24 cellular contexts compared by ENCODE assay signal in the genomic region with DNA sequence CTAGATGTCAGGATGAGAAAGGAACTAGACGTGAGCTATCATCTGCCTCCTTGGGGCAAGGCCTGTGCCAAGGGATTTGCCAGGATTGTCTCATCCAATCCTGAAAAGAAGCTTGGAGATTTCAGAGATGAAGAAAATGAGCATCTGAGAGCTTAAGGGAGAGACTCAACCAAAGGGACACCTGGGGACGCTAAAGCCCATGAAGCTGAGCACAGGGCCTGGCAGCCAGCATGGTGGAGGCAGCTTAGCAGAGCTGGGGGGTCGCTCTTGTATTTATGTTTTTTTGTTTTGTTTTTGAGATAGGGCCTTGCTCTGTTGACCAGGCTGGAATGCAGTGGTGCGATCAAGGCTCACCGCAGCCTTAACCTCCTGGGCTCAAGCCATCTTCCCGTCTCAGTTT. TPM values are rescaled to one million over a fixed set of nuclear protein-coding genes. Genes with fewer than 3 reads are reported as not detected.
DNase-seq lines count a peak whose midpoint lies in the region; ATAC-seq, FAIRE-seq and TF ChIP-seq lines count a peak whose summit lies in the region.
"Had no signal": no experiment of that assay in that cellular context is flagged by ENCODE, and none has a peak within 500 bp of the region (broad histone marks: within the 10 kb centered on the region; RNA-seq: fewer than 3 reads in every experiment).

No MANE protein-coding gene starts in this region.

- H3K4me3 Mint-ChIP-seq in H9 (no peak overlapping the region; a peak in 1 of 5 replicates), mesothelial cell of epicardium (peak overlapping the region; percentile 6)
- H3K4me3 Mint-ChIP-seq in activated T-cell treated with anti-CD3 and anti-CD28 coated beads, Interleukin-2, amount 50 U/mL, for 72 hours, result no peak overlapping the region
- H3K4me3 Mint-ChIP-seq: CD8-positive, alpha-beta T cell had no signal

- TF ChIP-seq CTCF in A549 (IDR thresholded peaks at IDR 0.05) (no peak), H9 (conservative IDR thresholded peaks at IDR 0.05) (no peak), K562 (IDR thresholded peaks at IDR 0.05 in 2 of 3, conservative IDR thresholded peaks at IDR 0.05 in 1 of 3; ENCODE audit: insufficient read depth in 2 of 3, low read depth in 1 of 3, low read length in 3 of 3) (no peak), mesothelial cell of epicardium (IDR thresholded peaks at IDR 0.05; ENCODE audit: unreplicated experiment) (no peak)

- no peak overlapping the region for H2BK15ac ChIP-seq in H9 (ENCODE audit: low read depth, low read length)

- H3K14ac ChIP-seq in H9 (ENCODE audit: insufficient read depth, low read length), result no peak overlapping the region

- peaks cover 9% of the 10 kb centered on the region; the same call in 2 of the 3 replicates for H3K36me3 ChIP-seq in K562 (ENCODE audit: control insufficient read depth, insufficient read depth, low read length)

- H3K9me1 ChIP-seq in K562 (ENCODE audit: control insufficient read depth, insufficient read depth, low read length), result no peaks in the 10 kb centered on the region

- H3K27ac Mint-ChIP-seq in H9 (peak overlapping the region; percentile 14 to 87 (median 33); a peak in 4 of 7 replicates), mesothelial cell of epicardium (peak overlapping the region; percentile 94)
- no peak overlapping the region for H3K27ac Mint-ChIP-seq in activated T-cell treated with anti-CD3 and anti-CD28 coated beads, Interleukin-2, amount 50 U/mL, for 72 hours
- H3K27ac Mint-ChIP-seq: CD8-positive, alpha-beta T cell had no signal

- no TSS peak for BruUV-seq in K562 (replicated peaks; lab: Mats Ljungman, UMichigan)

- no peaks in the 10 kb centered on the region for H3K79me2 ChIP-seq in H9 (ENCODE audit: insufficient read depth, low read length)
- H3K79me2 ChIP-seq in K562 (ENCODE audit: control insufficient read depth, insufficient read depth, low read length), result no peaks in the 10 kb centered on the region

- no peak for TF ChIP-seq RAD21 in A549 (conservative IDR thresholded peaks at IDR 0.05 in 1 of 2, IDR thresholded peaks at IDR 0.05 in 1 of 2)
- no peak for TF ChIP-seq RAD21 in K562 (CRISPR knock-in tag; conservative IDR thresholded peaks at IDR 0.05 in 1 of 2, IDR thresholded peaks at IDR 0.05 in 1 of 2)

- POLR2A ChIA-PET in A549 (lab: Yijun Ruan, JAX) (interaction anchor here (0.5 to 3.5 kb wide), 3 partner anchors 10 to 24 kb away, joined by 5 to 17 read pairs (median 5); partner anchors contain the start of genes GLIS2 and TFAP4), K562 (lab: Yijun Ruan, JAX) (interaction anchor here (0.6 to 1.2 kb wide), 3 partner anchors 13 to 318 kb away, joined by 3 to 6 read pairs (median 4); no protein-coding TSS in a partner anchor)

- H2BK12ac ChIP-seq in H9 (ENCODE audit: insufficient read length, low read depth, low read length), result no peak overlapping the region

- no peak overlapping the region for H4K91ac ChIP-seq in H9 (ENCODE audit: insufficient read length, low read depth, low read length)

- H3K9me3 Mint-ChIP-seq in H9, result no peaks in the 10 kb centered on the region
- no peaks in the 10 kb centered on the region for H3K9me3 Mint-ChIP-seq in mesothelial cell of epicardium
- no peaks in the 10 kb centered on the region for H3K9me3 Mint-ChIP-seq in activated T-cell treated with anti-CD3 and anti-CD28 coated beads, Interleukin-2, amount 50 U/mL, for 72 hours
- H3K9me3 Mint-ChIP-seq: CD8-positive, alpha-beta T cell had no signal

- H3K4ac ChIP-seq in H9 (ENCODE audit: low read depth, low read length), result no peak overlapping the region; the same call in 1 of the 2 replicates

- H3K4me2 ChIP-seq in A549, result no peak overlapping the region; the same call in 2 of the 3 replicates
- no peak overlapping the region for H3K4me2 ChIP-seq in H9 (ENCODE audit: insufficient read depth, insufficient read length, low read length)
- no peak overlapping the region for H3K4me2 ChIP-seq in K562 (ENCODE audit: insufficient read depth, low read length)
- H3K4me2 ChIP-seq: PC-9 had no signal

- no peak overlapping the region for H2BK5ac ChIP-seq in H9 (ENCODE audit: insufficient read length, low read length)

- H2AFZ ChIP-seq in H9 (ENCODE audit: low read length) (no peak overlapping the region), K562 (ENCODE audit: low read depth, low read length) (no peak overlapping the region)
- H2AFZ ChIP-seq: PC-9 had no signal

- H4K8ac ChIP-seq in H9 (replicated peaks; ENCODE audit: insufficient read length, low read depth, low read length), result no peak overlapping the region

- no peaks in the 10 kb centered on the region for H4K20me1 ChIP-seq in H9 (ENCODE audit: control insufficient read depth, insufficient read depth, insufficient read length)
- 0 out of 2 replicates have a peak, but pooled peaks cover 4% of the 10 kb centered on the region for H4K20me1 ChIP-seq in K562 (replicated peaks; ENCODE audit: control insufficient read depth, insufficient read depth, low read length)

- WGBS in A549 (ENCODE audit: missing lambda C conversion rate), result 90% methylated on average over 6 of the region's 6 CpGs
- WGBS in H9 (ENCODE audit: extremely low coverage, insufficient read length, low lambda C conversion rate), result no CpG with 5 or more reads among the region's 6 CpGs
- WGBS in K562 (ENCODE audit: insufficient coverage, low coverage, missing lambda C conversion rate), result 69% methylated on average over 6 of the region's 6 CpGs

- no peak for FAIRE-seq in A549 (lab: Jason Lieb, UNC)
- no peak for FAIRE-seq in K562 (lab: Jason Lieb, UNC)
- FAIRE-seq: GM12892 had no signal

- no peaks in the 10 kb centered on the region for H3K23me2 ChIP-seq in H9 (ENCODE audit: insufficient read length, low read depth, low read length, poor library complexity, severe bottlenecking)

- no peaks in the 10 kb centered on the region for H3K27me3 ChIP-seq in H9 (ENCODE audit: insufficient read depth, low read length)
- H3K27me3 ChIP-seq in K562 (ENCODE audit: control insufficient read depth in 2 of 2, insufficient read depth in 2 of 2, low read length in 2 of 2), result no peaks in the 10 kb centered on the region
- H3K27me3 ChIP-seq: BE2C had no signal

- H3K9ac ChIP-seq in H9 (ENCODE audit: extremely low read depth, insufficient read length, low read length) (no peak overlapping the region), K562 (ENCODE audit: insufficient read depth in 1 of 2, low read depth in 2 of 2, low read length in 2 of 2) (no peak overlapping the region)

- DNase-seq in A549 (ENCODE audit: low read depth in 1 of 2, low spot score in 1 of 2) (no peak), H9 (no peak), K562 (ENCODE audit: extremely low read depth in 1 of 4, low spot score in 3 of 4) (no peak), mesothelial cell of epicardium (ENCODE audit: low spot score in 2 of 2, unreplicated experiment in 2 of 2) (no peak), left lobe of liver (ENCODE audit: low spot score) (no peak), NCI-H2196 (lab: John Stamatoyannopoulos, UW; ENCODE audit: unreplicated experiment) (no peak)
- no peak for DNase-seq in activated T-cell treated with anti-CD3 and anti-CD28 coated beads, Interleukin-2, amount 50 U/mL, for 72 hours
- DNase-seq: BE2C; CD8-positive, alpha-beta T cell; DMS 273 treated with DMSO at 0.1 percent for 48 hours; GF-D8; KBM-7; MV-4-11; NCI-H1417 treated with DMSO at 0.1 percent for 48 hours; NCI-H1930; NCI-H446 treated with DMSO at 0.1 percent for 48 hours; NCI-H748 treated with DMSO at 0.1 percent for 48 hours; PC-9 had no signal

- intact Hi-C loops in K562 (cut with micrococcal nuclease), result no loop called here

- H3K36me3 Mint-ChIP-seq in H9 (ENCODE audit: insufficient read depth in 1 of 3, low read depth in 3 of 3) (peaks cover 0 to 11% (median 11%) of the 10 kb centered on the region in 3 experiments; a peak in 6 of 7 replicates), mesothelial cell of epicardium (peaks cover 5% of the 10 kb centered on the region)
- H3K36me3 Mint-ChIP-seq in activated T-cell treated with anti-CD3 and anti-CD28 coated beads, Interleukin-2, amount 50 U/mL, for 72 hours (ENCODE audit: insufficient read depth in 2 of 2), result peaks cover 0 to 3% of the 10 kb centered on the region in 2 donors

- no peak for ATAC-seq in A549
- no peak for ATAC-seq in K562
- no peak for ATAC-seq in GM21723 (IDR thresholded peaks at IDR 0.05; ENCODE audit: unreplicated experiment)
- ATAC-seq in left lobe of liver, result no peak
- no peak for ATAC-seq in activated T-cell treated with anti-CD3 and anti-CD28 coated beads, Interleukin-2, amount 50 U/mL, for 72 hours (replicated peaks in 1 of 2)
- ATAC-seq: CD8-positive, alpha-beta T cell; HCT116; Right ventricle myocardium inferior had no signal

- H2AK5ac ChIP-seq in H9 (ENCODE audit: insufficient read length, low read length), result no peak overlapping the region

- peaks cover 27 to 36% of the 10 kb centered on the region in 2 experiments for H3K4me1 Mint-ChIP-seq in H9
- peaks cover 45% of the 10 kb centered on the region for H3K4me1 Mint-ChIP-seq in mesothelial cell of epicardium
- H3K4me1 Mint-ChIP-seq in activated T-cell treated with anti-CD3 and anti-CD28 coated beads, Interleukin-2, amount 50 U/mL, for 72 hours (ENCODE audit: low read depth), result peaks cover 7% of the 10 kb centered on the region

- no peak overlapping the region for H2BK120ac ChIP-seq in H9 (ENCODE audit: low read depth, low read length, poor library complexity, severe bottlenecking)

- TF ChIP-seq EP300 in A549 (IDR thresholded peaks at IDR 0.05), result no peak
- TF ChIP-seq EP300 in K562 (IDR thresholded peaks at IDR 0.05; ENCODE audit: low read length), result no peak

- H3K4me3 ChIP-seq in A549 (no peak overlapping the region), K562 (no peak overlapping the region)
- H3K4me3 ChIP-seq: PC-9 had no signal

- H3K4me1 ChIP-seq in A549 (peaks cover 67% of the 10 kb centered on the region), H9 (ENCODE audit: insufficient read depth, low read length) (peaks cover 6% of the 10 kb centered on the region; the same call in 1 of the 2 replicates), K562 (replicated peaks in 1 of 2; ENCODE audit: control insufficient read depth in 2 of 2, insufficient read depth in 2 of 2, low read length in 2 of 2) (peaks cover 8 to 29% of the 10 kb centered on the region in 2 experiments; a peak in 4 of 5 replicates)

- no peak overlapping the region for H4K5ac ChIP-seq in H9 (ENCODE audit: insufficient read length, low read depth, low read length)

- H3K9me3 ChIP-seq in A549 (no peaks in the 10 kb centered on the region), H9 (ENCODE audit: control insufficient read depth, low read depth, low read length) (no peaks in the 10 kb centered on the region), K562 (replicated peaks; ENCODE audit: control insufficient read depth, insufficient read depth, low read depth, low read length) (no peaks in the 10 kb centered on the region)
- H3K9me3 ChIP-seq: BE2C had no signal

- TF ChIP-seq POLR2A in A549 (IDR thresholded peaks at IDR 0.05; ENCODE audit: low read length) (no peak), K562 (conservative IDR thresholded peaks at IDR 0.05) (no peak)

- no peak overlapping the region for H3K18ac ChIP-seq in H9 (ENCODE audit: insufficient read length, low read depth, low read length)

- H3K79me1 ChIP-seq in H9 (ENCODE audit: insufficient read depth, low read depth, low read length, poor library complexity, severe bottlenecking), result no peaks in the 10 kb centered on the region

- peak overlapping the region; percentile 94 to 99; a peak in 5 of 6 replicates for H3K27ac ChIP-seq in A549
- no peak overlapping the region for H3K27ac ChIP-seq in H9 (ENCODE audit: insufficient read length, low read depth, low read length)
- no peak overlapping the region for H3K27ac ChIP-seq in K562 (ENCODE audit: extremely low read depth, low read depth, low read length)
- H3K27ac ChIP-seq: 22Rv1, PC-9 had no signal

- in situ Hi-C loops in K562 (cut with MboI), result no loop called here

- no peak overlapping the region for H3T11ph ChIP-seq in H9 (ENCODE audit: low read length)

- H3K23ac ChIP-seq in H9 (ENCODE audit: insufficient read length, low read depth, low read length), result no peak overlapping the region

- CTCF ChIA-PET in A549 (lab: Yijun Ruan, JAX), result interaction anchor here (1.1 to 13.8 kb wide), 13 partner anchors 7 to 105 kb away, joined by 3 to 213 read pairs (median 5); no protein-coding TSS in a partner anchor
- CTCF ChIA-PET in K562 (lab: Yijun Ruan, JAX; ENCODE audit: low intra/inter-chr PET ratio), result no interaction called here

- H2BK20ac ChIP-seq in H9 (ENCODE audit: low read depth, low read length, poor library complexity, severe bottlenecking), result no peak overlapping the region

- no peak overlapping the region for H3K56ac ChIP-seq in H9 (ENCODE audit: insufficient read length, low read depth, low read length)

- H3K27me3 Mint-ChIP-seq in H9 (ENCODE audit: low read depth) (peaks cover 1% of the 10 kb centered on the region; the same call in 1 of the 2 replicates), mesothelial cell of epicardium (ENCODE audit: low read depth) (no peaks in the 10 kb centered on the region)
- H3K27me3 Mint-ChIP-seq in activated T-cell treated with anti-CD3 and anti-CD28 coated beads, Interleukin-2, amount 50 U/mL, for 72 hours (ENCODE audit: low read depth), result peaks cover 12% of the 10 kb centered on the region

RNA-seq across cellular contexts. Expression of gene GLIS2, which starts 18.4 kb away (rescaled TPM):
- 5.5 and 6.8 TPM in 2 replicates for polyA plus RNA-seq in A549 (2011; rRNA removed)
- polyA plus RNA-seq in A549 (2012; cell fraction: cytosol; rRNA removed), result 20.8 and 29.4 TPM in 2 replicates
- polyA plus RNA-seq in A549 (2012; cell fraction: nucleus; rRNA removed), result 37.1 and 54.5 TPM in 2 replicates
- 15.8 to 19.5 TPM (median 16.3 TPM) in 3 replicates for polyA plus RNA-seq in A549 (2017; fragmentation: RNase III; extraction: RNeasy Plus Mini Kit Qiagen cat#74134 plus additional on column Dnase treatment)
- polyA minus RNA-seq in A549 (2011; rRNA and poly(A)+ RNA removed), result 3.3 and 6.4 TPM in 2 replicates
- total RNA-seq in H9 (2021), result 14.3 and 14.9 TPM in 2 replicates
- 2.1 and 6.1 TPM in 2 replicates for total RNA-seq in K562 (2011; cell fraction: chromatin; rRNA removed; ENCODE audit: low replicate concordance)
- total RNA-seq in K562 (2011; cell fraction: nucleolus; rRNA removed), result 3.8 and 4.2 TPM in 2 replicates
- total RNA-seq in K562 (2011; cell fraction: nucleoplasm; rRNA removed), result 2.9 and 3.6 TPM in 2 replicates
- total RNA-seq in K562 (2014; rRNA removed), result 0.91 and 1.4 TPM in 2 replicates
- total RNA-seq in K562 (2014; rRNA removed; fragmentation: Illumina TruSeq; extraction: Trizol), result 0.10 and 0.11 TPM in 2 replicates
- 0.33 and 0.68 TPM in 2 replicates for total RNA-seq in K562 (2015; rRNA removed; fragmentation: Illumina TruSeq; extraction: Trizol)
- 7.6 and 9.0 TPM in 2 replicates for total RNA-seq in K562 (2021)
- polyA plus RNA-seq in K562 (2011; rRNA removed), result 0.57 and 1.0 TPM in 2 replicates
- polyA plus RNA-seq in K562 (2011; cell fraction: cytosol; rRNA removed), result 1.0 and 2.2 TPM in 2 replicates
- 2.8 and 4.9 TPM in 2 replicates for polyA plus RNA-seq in K562 (2011; cell fraction: nucleus; rRNA removed)
- polyA plus RNA-seq in K562 (2012), result 6.8 and 7.9 TPM in 2 replicates
- polyA plus RNA-seq in K562 (2014; fragmentation: Illumina TruSeq; extraction: Trizol), result 2.2 and 5.8 TPM in 2 replicates
- polyA plus RNA-seq in K562 (2014; fragmentation: Nextera tagmentation; extraction: Ambion mirVana), result under 1 TPM; 0.10 to 0.25 TPM
- 2.3 and 2.9 TPM in 2 replicates for polyA plus RNA-seq in K562 (2014; rRNA removed)
- polyA minus RNA-seq in K562 (2011; rRNA and poly(A)+ RNA removed), result 0.27 and 0.32 TPM in 2 replicates
- polyA minus RNA-seq in K562 (2011; cell fraction: cytosol; rRNA and poly(A)+ RNA removed), result 3.3 and 4.6 TPM in 2 replicates
- 1.00 and 1.1 TPM in 2 replicates for polyA minus RNA-seq in K562 (2011; cell fraction: nucleus; rRNA and poly(A)+ RNA removed)
- 78.2 to 80.3 TPM (median 79.6 TPM) in 3 replicates for total RNA-seq in mesothelial cell of epicardium
- 1.6 TPM for total RNA-seq in left lobe of liver
- total RNA-seq in activated T-cell treated with anti-CD3 and anti-CD28 coated beads, Interleukin-2, amount 50 U/mL, for 72 hours, result 1 to 10 TPM; 1.3 to 1.7 TPM
- total RNA-seq: CD8-positive, alpha-beta T cell had no signal

RNA-seq across cellular contexts. Expression of gene TFAP4, which starts 24.7 kb away (rescaled TPM):
- polyA plus RNA-seq in A549 (2011; rRNA removed) (7.0 and 7.2 TPM in 2 replicates), A549 (2017; fragmentation: RNase III; extraction: RNeasy Plus Mini Kit Qiagen cat#74134 plus additional on column Dnase treatment) (13.6 to 15.7 TPM (median 14.7 TPM) in 3 replicates), K562 (2011; rRNA removed) (8.5 and 15.3 TPM in 2 replicates), K562 (2014; fragmentation: Illumina TruSeq; extraction: Trizol) (10.6 and 13.6 TPM in 2 replicates), K562 (2014; fragmentation: Nextera tagmentation; extraction: Ambion mirVana) (under 1 TPM; 0.10 to 0.11 TPM), K562 (2014; rRNA removed) (19.8 and 22.6 TPM in 2 replicates)
- polyA plus RNA-seq in A549 (2012; cell fraction: cytosol; rRNA removed), result 19.1 and 22.2 TPM in 2 replicates
- polyA plus RNA-seq in A549 (2012; cell fraction: nucleus; rRNA removed), result 25.1 and 33.1 TPM in 2 replicates
- polyA minus RNA-seq in A549 (2011; rRNA and poly(A)+ RNA removed), result 30.3 and 41.0 TPM in 2 replicates
- total RNA-seq in H9 (2021) (50.5 and 51.9 TPM in 2 replicates), K562 (2014; rRNA removed) (27.7 and 28.8 TPM in 2 replicates), K562 (2014; rRNA removed; fragmentation: Illumina TruSeq; extraction: Trizol) (5.6 and 7.7 TPM in 2 replicates), K562 (2015; rRNA removed; fragmentation: Illumina TruSeq; extraction: Trizol) (16.2 and 16.9 TPM in 2 replicates), K562 (2021) (31.2 and 32.8 TPM in 2 replicates), mesothelial cell of epicardium (28.8 to 33.7 TPM (median 29.5 TPM) in 3 replicates), left lobe of liver (5.0 TPM)
- total RNA-seq in K562 (2011; cell fraction: chromatin; rRNA removed; ENCODE audit: low replicate concordance), result 12.1 and 23.1 TPM in 2 replicates
- 12.4 and 13.3 TPM in 2 replicates for total RNA-seq in K562 (2011; cell fraction: nucleolus; rRNA removed)
- total RNA-seq in K562 (2011; cell fraction: nucleoplasm; rRNA removed), result 11.0 and 16.1 TPM in 2 replicates
- polyA plus RNA-seq in K562 (2011; cell fraction: cytosol; rRNA removed), result 8.1 and 15.3 TPM in 2 replicates
- polyA plus RNA-seq in K562 (2011; cell fraction: nucleus; rRNA removed), result 12.2 and 17.2 TPM in 2 replicates
- polyA plus RNA-seq in K562 (2012), result 15.9 and 19.7 TPM in 2 replicates
- polyA minus RNA-seq in K562 (2011; rRNA and poly(A)+ RNA removed), result 14.2 and 15.3 TPM in 2 replicates
- polyA minus RNA-seq in K562 (2011; cell fraction: cytosol; rRNA and poly(A)+ RNA removed), result 15.2 and 18.3 TPM in 2 replicates
- polyA minus RNA-seq in K562 (2011; cell fraction: nucleus; rRNA and poly(A)+ RNA removed), result 5.0 and 8.7 TPM in 2 replicates
- 10 to 100 TPM; 17.8 to 27.2 TPM for total RNA-seq in activated T-cell treated with anti-CD3 and anti-CD28 coated beads, Interleukin-2, amount 50 U/mL, for 72 hours

RNA-seq across cellular contexts. Expression of gene PAM16, which starts 53.6 kb away (rescaled TPM):
- polyA plus RNA-seq in A549 (2011; rRNA removed), result 42.5 and 55.1 TPM in 2 replicates
- polyA plus RNA-seq in A549 (2012; cell fraction: cytosol; rRNA removed), result 169 and 194 TPM in 2 replicates
- polyA plus RNA-seq in A549 (2012; cell fraction: nucleus; rRNA removed), result 144 and 160 TPM in 2 replicates
- polyA plus RNA-seq in A549 (2017; fragmentation: RNase III; extraction: RNeasy Plus Mini Kit Qiagen cat#74134 plus additional on column Dnase treatment), result 58.7 to 64.3 TPM (median 59.1 TPM) in 3 replicates
- polyA minus RNA-seq in A549 (2011; rRNA and poly(A)+ RNA removed), result 9.2 and 9.3 TPM in 2 replicates
- 80.4 and 81.8 TPM in 2 replicates for total RNA-seq in H9 (2021)
- total RNA-seq in K562 (2011; cell fraction: chromatin; rRNA removed; ENCODE audit: low replicate concordance), result 70.0 and 135 TPM in 2 replicates
- 74.5 and 92.1 TPM in 2 replicates for total RNA-seq in K562 (2011; cell fraction: nucleolus; rRNA removed)
- total RNA-seq in K562 (2011; cell fraction: nucleoplasm; rRNA removed), result 76.8 and 107 TPM in 2 replicates
- 173 and 213 TPM in 2 replicates for total RNA-seq in K562 (2014; rRNA removed)
- total RNA-seq in K562 (2014; rRNA removed; fragmentation: Illumina TruSeq; extraction: Trizol), result 32.6 and 38.7 TPM in 2 replicates
- 48.4 and 56.1 TPM in 2 replicates for total RNA-seq in K562 (2015; rRNA removed; fragmentation: Illumina TruSeq; extraction: Trizol)
- total RNA-seq in K562 (2021), result 123 and 150 TPM in 2 replicates
- 79.3 and 88.9 TPM in 2 replicates for polyA plus RNA-seq in K562 (2011; rRNA removed)
- 175 and 283 TPM in 2 replicates for polyA plus RNA-seq in K562 (2011; cell fraction: cytosol; rRNA removed)
- polyA plus RNA-seq in K562 (2011; cell fraction: nucleus; rRNA removed), result 85.0 and 101 TPM in 2 replicates
- polyA plus RNA-seq in K562 (2012), result 96.6 and 100 TPM in 2 replicates
- 49.0 and 66.3 TPM in 2 replicates for polyA plus RNA-seq in K562 (2014; fragmentation: Illumina TruSeq; extraction: Trizol)
- 10 to 100 TPM; 41.5 to 81.1 TPM for polyA plus RNA-seq in K562 (2014; fragmentation: Nextera tagmentation; extraction: Ambion mirVana)
- polyA plus RNA-seq in K562 (2014; rRNA removed), result 243 and 273 TPM in 2 replicates
- 10.6 and 11.8 TPM in 2 replicates for polyA minus RNA-seq in K562 (2011; rRNA and poly(A)+ RNA removed)
- 19.8 and 22.7 TPM in 2 replicates for polyA minus RNA-seq in K562 (2011; cell fraction: cytosol; rRNA and poly(A)+ RNA removed)
- polyA minus RNA-seq in K562 (2011; cell fraction: nucleus; rRNA and poly(A)+ RNA removed), result 10.8 and 13.7 TPM in 2 replicates
- 31.8 to 35.6 TPM (median 33.6 TPM) in 3 replicates for total RNA-seq in mesothelial cell of epicardium
- 41.0 TPM for total RNA-seq in left lobe of liver
- total RNA-seq in activated T-cell treated with anti-CD3 and anti-CD28 coated beads, Interleukin-2, amount 50 U/mL, for 72 hours, result 10 to 100 TPM; 46.6 to 48.2 TPM

RNA-seq across cellular contexts. Expression of gene SRL, which starts 55.6 kb away (rescaled TPM):
- not detected in 2 replicates for polyA plus RNA-seq in A549 (2011; rRNA removed)
- 0.01 TPM in 1 of 2 replicates, not detected in the other for polyA plus RNA-seq in A549 (2012; cell fraction: cytosol; rRNA removed)
- 0.05 TPM in 1 of 2 replicates, not detected in the other for polyA plus RNA-seq in A549 (2012; cell fraction: nucleus; rRNA removed)
- polyA plus RNA-seq in A549 (2017; fragmentation: RNase III; extraction: RNeasy Plus Mini Kit Qiagen cat#74134 plus additional on column Dnase treatment), result 0.03 to 0.05 TPM (median 0.03 TPM) in 3 replicates
- 0.12 TPM in 1 of 2 replicates, not detected in the other for polyA minus RNA-seq in A549 (2011; rRNA and poly(A)+ RNA removed)
- not detected in 2 replicates for total RNA-seq in H9 (2021)
- not detected in 2 replicates for total RNA-seq in K562 (2011; cell fraction: chromatin; rRNA removed; ENCODE audit: low replicate concordance)
- not detected in 2 replicates for total RNA-seq in K562 (2011; cell fraction: nucleolus; rRNA removed)
- not detected in 2 replicates for total RNA-seq in K562 (2011; cell fraction: nucleoplasm; rRNA removed)
- not detected in 2 replicates for total RNA-seq in K562 (2014; rRNA removed)
- not detected in 2 replicates for total RNA-seq in K562 (2014; rRNA removed; fragmentation: Illumina TruSeq; extraction: Trizol)
- not detected in 2 replicates for total RNA-seq in K562 (2015; rRNA removed; fragmentation: Illumina TruSeq; extraction: Trizol)
- not detected in 2 replicates for total RNA-seq in K562 (2021)
- polyA plus RNA-seq in K562 (2011; rRNA removed), result 0.01 TPM in 1 of 2 replicates, not detected in the other
- 0.01 and 0.03 TPM in 2 replicates for polyA plus RNA-seq in K562 (2011; cell fraction: cytosol; rRNA removed)
- not detected in 2 replicates for polyA plus RNA-seq in K562 (2011; cell fraction: nucleus; rRNA removed)
- polyA plus RNA-seq in K562 (2012), result not detected in 2 replicates
- polyA plus RNA-seq in K562 (2014; fragmentation: Illumina TruSeq; extraction: Trizol), result not detected in 2 replicates
- polyA plus RNA-seq in K562 (2014; fragmentation: Nextera tagmentation; extraction: Ambion mirVana), result not detected
- polyA plus RNA-seq in K562 (2014; rRNA removed), result not detected in 2 replicates
- not detected in 2 replicates for polyA minus RNA-seq in K562 (2011; rRNA and poly(A)+ RNA removed)
- not detected in 2 replicates for polyA minus RNA-seq in K562 (2011; cell fraction: cytosol; rRNA and poly(A)+ RNA removed)
- polyA minus RNA-seq in K562 (2011; cell fraction: nucleus; rRNA and poly(A)+ RNA removed), result not detected in 2 replicates
- 1.7 to 1.8 TPM (median 1.8 TPM) in 3 replicates for total RNA-seq in mesothelial cell of epicardium
- total RNA-seq in left lobe of liver, result 0.15 TPM
- total RNA-seq in activated T-cell treated with anti-CD3 and anti-CD28 coated beads, Interleukin-2, amount 50 U/mL, for 72 hours, result not detected
- total RNA-seq: CD8-positive, alpha-beta T cell; Daoy; PC-9 had no signal

Comparison
In these comparisons a context has a peak if more than half of its experiments do, and no peak if none do; other contexts are left out.
1. H3K27ac ChIP-seq: peak in A549 (2 of 2); none in H9 (single experiment) and K562 (single experiment).
2. Of the 35 proteins assayed by ChIP-seq in both K562 and A549: peak only in K562: none; only in A549: none; in both: ZFP36; in neither: 34.